ENCODE assay signal across 8 cellular contexts in genomic region chr3:150761831-150762661, GRCh38. TPM values are rescaled to one million over a fixed set of nuclear protein-coding genes. Genes with fewer than 3 reads are reported as not detected.
A peak's percentile ranks its signal among the peaks of the same experiment; 100 is the strongest.
DNase-seq lines count a peak whose midpoint lies in the region; ATAC-seq and TF ChIP-seq lines count a peak whose summit lies in the region.

No MANE protein-coding gene starts in this region.

- DNase-seq in NCI-H82 (lab: John Stamatoyannopoulos, UW) (peak; percentile 24), NCI-H82 treated with DMSO at 0.1 percent for 48 hours (lab: John Stamatoyannopoulos, UW; ENCODE audit: unreplicated experiment) (no peak), NCI-H2171 treated with DMSO at 0.1 percent for 48 hours (lab: John Stamatoyannopoulos, UW) (peak; percentile 78), activated T-cell treated with anti-CD3 and anti-CD28 coated beads for 1 hour (ENCODE audit: low read depth) (peak; percentile 19), epithelial cell of prostate (ENCODE audit: low read depth, low spot score) (no peak), suprapubic skin (ENCODE audit: low spot score in 2 of 2) (peak in 1 of 2 donors; percentile 71)

- H3K27me3 ChIP-seq in mononuclear cell (ENCODE audit: insufficient read depth, low read length) (no peaks in the 10 kb centered on the region), suprapubic skin (no peaks in the 10 kb centered on the region)

- TF ChIP-seq POLR2A in suprapubic skin (IDR thresholded peaks at IDR 0.05) = no peak

- peak overlapping the region; percentile 89 for H3K4me3 ChIP-seq in mononuclear cell (ENCODE audit: low read length)
- H3K4me3 ChIP-seq in suprapubic skin = peak overlapping the region; percentile 94

- 1% methylated on average over 24 of the region's 48 CpGs for WGBS in suprapubic skin

- ATAC-seq in GM19324 (IDR thresholded peaks at IDR 0.05; ENCODE audit: low FRiP score, unreplicated experiment) = no peak

- no peak for TF ChIP-seq EP300 in suprapubic skin (IDR thresholded peaks at IDR 0.05)

- H3K27ac ChIP-seq in epithelial cell of prostate (peak overlapping the region; percentile 96), suprapubic skin (peak overlapping the region; percentile 98)

- no peak for TF ChIP-seq CTCF in suprapubic skin (IDR thresholded peaks at IDR 0.05)

- H3K36me3 ChIP-seq in suprapubic skin = peaks cover 3% of the 10 kb centered on the region

- H3K4me1 ChIP-seq in mononuclear cell (ENCODE audit: insufficient read depth, low read length) = peaks cover 48% of the 10 kb centered on the region
- H3K4me1 ChIP-seq in suprapubic skin = peaks cover 46% of the 10 kb centered on the region

- no peaks in the 10 kb centered on the region for H3K9me3 ChIP-seq in mononuclear cell (ENCODE audit: low read depth, low read length)
- no peaks in the 10 kb centered on the region for H3K9me3 ChIP-seq in suprapubic skin

RNA-seq across cellular contexts. Expression of gene SIAH2, which starts 0.9 kb away (rescaled TPM):
- total RNA-seq in mononuclear cell (44.0 TPM), suprapubic skin (10 to 100 TPM; 49.5 to 95.7 (median 81.3) TPM)

RNA-seq across cellular contexts. Expression of gene ERICH6, which starts 58.3 kb away (rescaled TPM):
- total RNA-seq in mononuclear cell = 0.21 TPM
- under 1 TPM in 1 of 4 donors, not detected in 3; 0.68 TPM for total RNA-seq in suprapubic skin

Comparison
In these comparisons a context has a peak if more than half of its experiments do, and no peak if none do; other contexts are left out.
1. DNase-seq: peak in NCI-H82 (single experiment), NCI-H2171 treated with DMSO at 0.1 percent for 48 hours (single experiment) and activated T-cell treated with anti-CD3 and anti-CD28 coated beads for 1 hour (single experiment); none in NCI-H82 treated with DMSO at 0.1 percent for 48 hours (single experiment) and epithelial cell of prostate (single experiment).